15 cellular contexts compared by ENCODE assay signal in the genomic region with DNA sequence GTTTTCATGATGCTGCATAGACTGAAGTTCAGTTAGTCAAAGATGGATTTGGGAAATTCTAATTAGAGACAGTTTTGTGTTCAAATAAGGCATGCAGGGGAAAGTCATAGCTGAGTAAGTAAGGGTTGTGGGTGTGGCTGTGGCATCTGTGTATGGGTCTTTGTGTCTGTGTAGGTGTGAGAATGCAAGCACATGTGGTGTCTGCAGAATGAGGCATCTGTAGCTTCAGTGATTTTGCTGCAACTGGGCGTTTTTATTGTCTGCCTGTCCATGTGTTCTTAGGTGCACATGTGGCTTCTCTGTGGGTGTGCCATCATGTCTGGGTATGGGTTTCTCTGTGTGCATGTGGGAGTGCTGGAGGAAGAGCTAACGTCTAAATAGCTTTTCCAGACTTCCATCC.
"Had no signal": no experiment of that assay in that cellular context is flagged by ENCODE, and none has a peak within 500 bp of the region (broad histone marks: within the 10 kb centered on the region; RNA-seq: fewer than 3 reads in every experiment).

No MANE protein-coding gene starts in this region.

- H3K4me1 Mint-ChIP-seq: neural crest cell had no signal

- ATAC-seq: activated CD4-positive, CD25-positive, alpha-beta regulatory T cell treated with anti-CD3 and anti-CD28 coated beads, Interleukin-2, amount 50 U/mL, for 24 hours; gastroesophageal sphincter; heart right ventricle; left lung; psoas muscle; right cardiac atrium had no signal

- H3K4me3 Mint-ChIP-seq: activated naive CD8-positive, alpha-beta T cell; activated T-helper 1 cell treated with anti-CD3 and anti-CD28 coated beads, Interleukin-12 subunit alpha, Interleukin-12 subunit beta, Interleukin-2, Interleukin-4 antibody, amounts not matched to agents 30 ng/mL and 10 ng/mL and 1 ng/mL, durations not matched to agents 14 hours and 24 hours and 36 hours; neural crest cell; type B pancreatic cell had no signal

- DNase-seq: activated CD4-positive, alpha-beta T cell treated with anti-CD3 and anti-CD28 coated beads, Interleukin-2, amount 50 U/mL, for 1 hour; cerebellar nuclear complex; cortex of kidney; heart right ventricle; left lung; midbrain; psoas muscle; right cardiac atrium; testis had no signal

- H3K27ac Mint-ChIP-seq: activated naive CD8-positive, alpha-beta T cell; activated T-helper 1 cell treated with anti-CD3 and anti-CD28 coated beads, Interleukin-12 subunit alpha, Interleukin-12 subunit beta, Interleukin-2, Interleukin-4 antibody, amounts not matched to agents 30 ng/mL and 10 ng/mL and 1 ng/mL, durations not matched to agents 14 hours and 24 hours and 36 hours; type B pancreatic cell had no signal

- H3K27me3 Mint-ChIP-seq: activated naive CD8-positive, alpha-beta T cell; type B pancreatic cell had no signal

- H3K36me3 Mint-ChIP-seq: activated naive CD8-positive, alpha-beta T cell; type B pancreatic cell had no signal
